16 cellular contexts compared by ENCODE assay signal in genomic region chr6:64932486-64932885, GRCh38.
A peak's percentile ranks its signal among the peaks of the same experiment; 100 is the strongest.
DNase-seq lines count a peak whose midpoint lies in the region; ATAC-seq, FAIRE-seq and TF ChIP-seq lines count a peak whose summit lies in the region.
"Had no signal": no experiment of that assay in that cellular context is flagged by ENCODE, and none has a peak within 500 bp of the region (broad histone marks: within the 10 kb centered on the region; RNA-seq: fewer than 3 reads in every experiment).

No MANE protein-coding gene starts in this region.

- H3K4me1 ChIP-seq in endothelial cell of umbilical vein (ENCODE audit: control insufficient read depth, extremely low read depth, insufficient read depth, low read length) (no peaks in the 10 kb centered on the region), mesenchymal stem cell (ENCODE audit: control insufficient read depth, insufficient read depth, low read depth, low read length) (peaks cover 1% of the 10 kb centered on the region)

- H3K36me3 ChIP-seq in endothelial cell of umbilical vein (ENCODE audit: control insufficient read depth in 2 of 2, extremely low read depth in 1 of 2, insufficient read depth in 2 of 2, low read length in 2 of 2), result no peaks in the 10 kb centered on the region
- H3K36me3 ChIP-seq in mesenchymal stem cell (ENCODE audit: control insufficient read depth in 1 of 2, insufficient read depth in 2 of 2, low read depth in 1 of 2, low read length in 2 of 2), result no peaks in the 10 kb centered on the region

- H3K79me2 ChIP-seq in endothelial cell of umbilical vein (ENCODE audit: control insufficient read depth, insufficient read depth, low read length), result no peaks in the 10 kb centered on the region

- H3K4ac ChIP-seq in mesenchymal stem cell (ENCODE audit: low read depth in 1 of 2, low read length in 2 of 2), result no peak overlapping the region

- no peaks in the 10 kb centered on the region for H3K9me3 ChIP-seq in endothelial cell of umbilical vein (replicated peaks; ENCODE audit: control insufficient read depth, insufficient read depth, low read length)
- H3K9me3 ChIP-seq in mesenchymal stem cell (ENCODE audit: control insufficient read depth, low read length), result peaks cover 3% of the 10 kb centered on the region

- no TSS peak for BruUV-seq in endothelial cell of umbilical vein (replicated peaks; lab: Mats Ljungman, UMichigan)

- no peak for TF ChIP-seq POLR2A in endothelial cell of umbilical vein (IDR thresholded peaks at IDR 0.05; ENCODE audit: low read depth, low read length)

- no peak overlapping the region for H4K91ac ChIP-seq in mesenchymal stem cell (ENCODE audit: low read length)

- intact Hi-C loops in endothelial cell of umbilical vein (cut with micrococcal nuclease), result no loop called here

- POLR2A ChIA-PET in endothelial cell of umbilical vein (lab: Charles Lee), result no interaction called here

- H2BK120ac ChIP-seq in mesenchymal stem cell (ENCODE audit: low read depth, low read length), result no peak overlapping the region

- no peaks in the 10 kb centered on the region for H4K20me1 ChIP-seq in endothelial cell of umbilical vein (replicated peaks; ENCODE audit: control insufficient read depth, extremely low read depth, insufficient read depth, low read length)

- no peaks in the 10 kb centered on the region for H3K9me1 ChIP-seq in endothelial cell of umbilical vein (replicated peaks; ENCODE audit: control insufficient read depth, extremely low read depth, insufficient read depth, low read length)

- no peak overlapping the region for H3K18ac ChIP-seq in mesenchymal stem cell (ENCODE audit: low read depth in 1 of 2, low read length in 2 of 2)

- DNase-seq in DMS 273 (lab: John Stamatoyannopoulos, UW; ENCODE audit: unreplicated experiment), result peak; percentile 19
- peak; percentile 37 for DNase-seq in OCI-M1 (lab: John Stamatoyannopoulos, UW)
- peak; percentile 11 for DNase-seq in endothelial cell of umbilical vein (ENCODE audit: low read depth, low spot score)
- peak; percentile 78 for DNase-seq in mesenchymal stem cell
- DNase-seq in activated CD4-positive, alpha-beta T cell treated with anti-CD3 and anti-CD28 coated beads, Interleukin-2, amount 50 U/mL, for 4 hours, result no peak
- no peak for DNase-seq in NCI-H2171 (lab: John Stamatoyannopoulos, UW)
- DNase-seq: C1 segment of cervical spinal cord, DMS153, Kasumi-1, NCI-H1436 treated with DMSO at 0.1 percent for 48 hours, NCI-H2081 treated with DMSO at 0.1 percent for 48 hours, NCI-H345, PC-3 had no signal

- no peak overlapping the region for H2BK5ac ChIP-seq in mesenchymal stem cell (ENCODE audit: low read depth, low read length, poor library complexity, severe bottlenecking)

- no peaks in the 10 kb centered on the region for H3K27me3 ChIP-seq in endothelial cell of umbilical vein (ENCODE audit: control insufficient read depth in 2 of 2, insufficient read depth in 2 of 2, low read length in 2 of 2)
- H3K27me3 ChIP-seq in mesenchymal stem cell (ENCODE audit: control insufficient read depth in 1 of 2, insufficient read depth in 1 of 2, low read length in 2 of 2), result no peaks in the 10 kb centered on the region

- H3K4me2 ChIP-seq in endothelial cell of umbilical vein (ENCODE audit: insufficient read depth, low read length), result no peak overlapping the region
- no peak overlapping the region for H3K4me2 ChIP-seq in mesenchymal stem cell (ENCODE audit: low read length, poor library complexity, severe bottlenecking)

- no peak for FAIRE-seq in endothelial cell of umbilical vein (lab: Jason Lieb, UNC)
- FAIRE-seq: H54 had no signal

- H4K8ac ChIP-seq in mesenchymal stem cell (ENCODE audit: low read length), result no peak overlapping the region

- dilution Hi-C loops in endothelial cell of umbilical vein (cut with MboI; ENCODE audit: extremely low pct_ligation_motif_present, low sequenced_read_pairs), result no loop called here

- H3K23ac ChIP-seq in mesenchymal stem cell (ENCODE audit: low read length in 2 of 2), result no peak overlapping the region

- H2AFZ ChIP-seq in endothelial cell of umbilical vein (ENCODE audit: low read depth, low read length), result peak overlapping the region; percentile 77
- no peak overlapping the region for H2AFZ ChIP-seq in mesenchymal stem cell (ENCODE audit: low read depth, low read length)

- TF ChIP-seq CTCF in endothelial cell of umbilical vein (IDR thresholded peaks at IDR 0.05; ENCODE audit: extremely low read depth in 1 of 2, insufficient read depth in 1 of 2, low read depth in 1 of 2, low read length in 2 of 2), result no peak

- H2BK15ac ChIP-seq in mesenchymal stem cell (ENCODE audit: low read depth, poor library complexity, severe bottlenecking), result no peak overlapping the region

- WGBS in mesenchymal stem cell, result 60% methylated on average over 1 of the region's 1 CpG

- H3K4me3 ChIP-seq in endothelial cell of umbilical vein (replicated peaks in 1 of 3; ENCODE audit: insufficient read depth in 1 of 3, low read depth in 1 of 3, low read length in 3 of 3), result no peak overlapping the region
- H3K4me3 ChIP-seq in mesenchymal stem cell (ENCODE audit: insufficient read depth in 1 of 2, low read depth in 1 of 2, low read length in 2 of 2), result no peak overlapping the region

- no peak overlapping the region for H2AK5ac ChIP-seq in mesenchymal stem cell (ENCODE audit: low read length, severe bottlenecking)

- CTCF ChIA-PET in endothelial cell of umbilical vein (lab: Charles Lee), result no interaction called here

- no peak overlapping the region for H2BK12ac ChIP-seq in mesenchymal stem cell (ENCODE audit: low read length in 2 of 2)

- ATAC-seq in HG03432 (IDR thresholded peaks at IDR 0.05; ENCODE audit: unreplicated experiment) (no peak), HG03521 (IDR thresholded peaks at IDR 0.05; ENCODE audit: unreplicated experiment) (no peak)
- ATAC-seq: PC-3 had no signal

- no peak overlapping the region for H3K27ac ChIP-seq in endothelial cell of umbilical vein (ENCODE audit: insufficient read depth, low read depth, low read length)
- no peak overlapping the region for H3K27ac ChIP-seq in mesenchymal stem cell (ENCODE audit: low read length, poor library complexity, severe bottlenecking)

- H3K9ac ChIP-seq in endothelial cell of umbilical vein (replicated peaks; ENCODE audit: extremely low read depth, insufficient read depth, low read length) (no peak overlapping the region), mesenchymal stem cell (ENCODE audit: low read length) (no peak overlapping the region)

- H3K79me1 ChIP-seq in mesenchymal stem cell (replicated peaks; ENCODE audit: low read length, poor library complexity, severe bottlenecking), result no peaks in the 10 kb centered on the region

- H3K14ac ChIP-seq in mesenchymal stem cell (ENCODE audit: low read length in 2 of 2), result no peak overlapping the region

TF ChIP-seq in endothelial cell of umbilical vein, 7 proteins besides CTCF, POLR2A, EP300 and RAD21:
- TF ChIP-seq POLR2AphosphoS5 (IDR thresholded peaks at IDR 0.05; ENCODE audit: insufficient read depth, low read depth, low read length) (no peak), GATA2 (IDR thresholded peaks at IDR 0.05; ENCODE audit: insufficient read depth, insufficient read length, low read depth, low read length) (peak; percentile 59)

Comparison
In these comparisons a context has a peak if more than half of its experiments do, and no peak if none do; other contexts are left out.
1. DNase-seq: peak in DMS 273 (single experiment), OCI-M1 (single experiment), endothelial cell of umbilical vein (single experiment) and mesenchymal stem cell (single experiment); none in activated CD4-positive, alpha-beta T cell treated with anti-CD3 and anti-CD28 coated beads, Interleukin-2, amount 50 U/mL, for 4 hours (0 of 2) and NCI-H2171 (single experiment).